Comparison of ENCODE assay signal across 8 cellular contexts in the genomic region with DNA sequence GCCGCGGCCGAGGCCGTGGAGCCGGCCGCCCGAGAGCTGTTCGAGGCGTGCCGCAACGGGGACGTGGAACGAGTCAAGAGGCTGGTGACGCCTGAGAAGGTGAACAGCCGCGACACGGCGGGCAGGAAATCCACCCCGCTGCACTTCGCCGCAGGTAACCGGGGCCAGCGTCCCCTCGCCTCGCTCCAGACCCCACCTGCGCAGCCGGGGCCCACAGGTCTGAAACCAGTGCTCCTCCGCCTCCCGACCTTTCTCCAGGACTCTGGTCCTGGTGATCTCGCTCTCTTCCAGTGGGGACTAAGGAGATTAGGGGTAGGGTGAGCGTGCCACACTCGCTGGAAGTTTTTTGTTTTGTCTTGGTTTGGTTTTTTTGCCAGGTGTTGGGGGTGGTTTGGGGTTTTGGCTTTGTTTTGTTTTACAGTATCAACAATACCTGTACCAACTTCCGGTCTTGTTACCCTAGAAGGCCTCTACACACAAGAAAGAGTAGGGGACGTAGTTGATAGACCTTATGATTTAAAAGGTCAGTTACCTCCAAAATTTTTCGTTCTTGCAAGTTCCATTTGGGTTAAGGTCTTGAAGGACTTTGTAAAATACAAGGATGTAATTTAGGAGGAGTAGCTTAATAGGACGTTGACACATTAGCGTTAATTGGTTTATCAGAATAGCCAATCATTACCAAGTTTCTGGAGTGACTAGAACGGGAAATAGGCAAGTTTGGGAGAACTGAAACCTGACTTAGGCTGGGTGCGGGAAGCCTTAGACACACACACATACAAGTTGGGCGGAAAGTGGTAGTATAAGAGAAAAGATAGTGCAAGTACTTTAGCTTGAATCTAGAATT. TPM values are rescaled to one million over a fixed set of nuclear protein-coding genes. Genes with fewer than 3 reads are reported as not detected.
A peak's percentile ranks its signal among the peaks of the same experiment; 100 is the strongest.
DNase-seq lines count a peak whose midpoint lies in the region; ATAC-seq and TF ChIP-seq lines count a peak whose summit lies in the region.

No MANE protein-coding gene starts in this region.

- TF ChIP-seq CTCF in CD8-positive, alpha-beta T cell (IDR thresholded peaks at IDR 0.05): no peak
- TF ChIP-seq CTCF in adrenal gland (IDR thresholded peaks at IDR 0.05): no peak
- no peak for TF ChIP-seq CTCF in right atrium auricular region (IDR thresholded peaks at IDR 0.05)

- POLR2A ChIA-PET in CD8-positive, alpha-beta T cell (lab: Charles Lee): interaction anchor here (1.0 to 4.3 kb wide), 10 partner anchors 17 to 635 kb away, joined by 3 to 26 read pairs (median 5); partner anchors contain the start of genes BTAF1 and FGFBP3

- no peaks in the 10 kb centered on the region for H3K36me3 ChIP-seq in CD8-positive, alpha-beta T cell (ENCODE audit: insufficient read depth, low read length)
- H3K36me3 ChIP-seq in adrenal gland (replicated peaks in 1 of 2): no peaks in the 10 kb centered on the region
- no peaks in the 10 kb centered on the region for H3K36me3 ChIP-seq in right atrium auricular region
- H3K36me3 ChIP-seq in rectal smooth muscle tissue (ENCODE audit: control insufficient read depth, insufficient read depth, low read length): peaks cover 2% of the 10 kb centered on the region

- no peaks in the 10 kb centered on the region for H3K9me3 ChIP-seq in CD8-positive, alpha-beta T cell (ENCODE audit: low read length)
- no peaks in the 10 kb centered on the region for H3K9me3 ChIP-seq in adrenal gland (replicated peaks in 1 of 3)
- H3K9me3 ChIP-seq in right atrium auricular region: no peaks in the 10 kb centered on the region

- ATAC-seq in CD8-positive, alpha-beta T cell: peak; percentile 60
- ATAC-seq in HG03196 (IDR thresholded peaks at IDR 0.05; ENCODE audit: unreplicated experiment): peak; percentile 30

- peak overlapping the region; percentile 98 for H3K9ac ChIP-seq in rectal smooth muscle tissue (ENCODE audit: low read length)

- H3K27me3 ChIP-seq in CD8-positive, alpha-beta T cell (ENCODE audit: insufficient read depth, low read length): no peaks in the 10 kb centered on the region
- H3K27me3 ChIP-seq in adrenal gland (no peaks in the 10 kb centered on the region), right atrium auricular region (no peaks in the 10 kb centered on the region), rectal smooth muscle tissue (ENCODE audit: control insufficient read depth, insufficient read depth, low read length) (no peaks in the 10 kb centered on the region)

- intact Hi-C loops in CD8-positive, alpha-beta T cell (cut with DNase I, micrococcal nuclease): loop anchor here (1.0 to 10.0 kb wide), 14 partner anchors 33 to 1696 kb away; partner anchors contain the start of genes HECTD2 (in 2 of the 2), RPP30 (in 2 of the 2), BTAF1 (in 1 of the 2) and CEP55 (in 1 of the 2)
- intact Hi-C loops in adrenal gland (cut with DNase I): no loop called here

- 0 to 2% (median 1%) methylated on average over 10 to 40 of the region's 40 CpGs for WGBS in adrenal gland, 4 donors

- peak overlapping the region; percentile 99 for H3K4me3 Mint-ChIP-seq in CD8-positive, alpha-beta T cell

- peak; percentile 31 to 75 (median 56) for DNase-seq in CD8-positive, alpha-beta T cell
- DNase-seq in GM19238 (ENCODE audit: insufficient read length, low spot score) (peak; percentile 33), RPMI7951 (ENCODE audit: low read depth) (peak; percentile 51), adrenal gland (peak; percentile 15 to 59 (median 41)), right atrium auricular region (ENCODE audit: low spot score) (no peak), NCI-H187 treated with DMSO at 0.1 percent for 48 hours (lab: John Stamatoyannopoulos, UW) (no peak)

- H3K4me1 Mint-ChIP-seq in CD8-positive, alpha-beta T cell (ENCODE audit: low read depth): peaks cover 72% of the 10 kb centered on the region

- H3K27ac ChIP-seq in CD8-positive, alpha-beta T cell (ENCODE audit: low read depth, low read length): peak overlapping the region; percentile 91
- peak overlapping the region; percentile 86 to 97 (median 97) for H3K27ac ChIP-seq in adrenal gland
- peak overlapping the region; percentile 95 to 96 for H3K27ac ChIP-seq in right atrium auricular region
- H3K27ac ChIP-seq in rectal smooth muscle tissue (ENCODE audit: low read depth, low read length): peak overlapping the region; percentile 95

- peaks cover 46% of the 10 kb centered on the region for H3K36me3 Mint-ChIP-seq in CD8-positive, alpha-beta T cell

- no peaks in the 10 kb centered on the region for H3K9me3 Mint-ChIP-seq in CD8-positive, alpha-beta T cell

- H3K4me3 ChIP-seq in CD8-positive, alpha-beta T cell (ENCODE audit: low read depth, low read length): peak overlapping the region; percentile 85
- H3K4me3 ChIP-seq in adrenal gland (peak overlapping the region; percentile 57 to 87 (median 83)), right atrium auricular region (peak overlapping the region; percentile 91), rectal smooth muscle tissue (ENCODE audit: low read length) (peak overlapping the region; percentile 99)

- H3K27ac Mint-ChIP-seq in CD8-positive, alpha-beta T cell: peak overlapping the region; percentile 99

- peak in 1 of 2 donors; percentile 10 for TF ChIP-seq POLR2A in adrenal gland (IDR thresholded peaks at IDR 0.05)

- peaks cover 40% of the 10 kb centered on the region for H3K4me1 ChIP-seq in CD8-positive, alpha-beta T cell (ENCODE audit: insufficient read depth, low read length)
- H3K4me1 ChIP-seq in adrenal gland (replicated peaks in 1 of 2): peaks cover 11 to 38% of the 10 kb centered on the region in 2 donors
- H3K4me1 ChIP-seq in right atrium auricular region: peaks cover 0 to 37% of the 10 kb centered on the region in 2 donors
- H3K4me1 ChIP-seq in rectal smooth muscle tissue (ENCODE audit: control insufficient read depth, insufficient read depth, low read length): peaks cover 16% of the 10 kb centered on the region

- H3K27me3 Mint-ChIP-seq in CD8-positive, alpha-beta T cell (ENCODE audit: low read depth): no peaks in the 10 kb centered on the region

- CTCF ChIA-PET in CD8-positive, alpha-beta T cell (lab: Charles Lee): interaction anchor here (1.3 to 3.2 kb wide), 2 partner anchors 110 to 114 kb away, joined by 4 to 11 read pairs; partner anchors contain the start of gene FGFBP3

RNA-seq across cellular contexts. Expression of gene TNKS2, which starts 0.7 kb away (rescaled TPM):
- total RNA-seq in CD8-positive, alpha-beta T cell: 10 to 100 TPM; 46.4 to 49.4 TPM
- total RNA-seq in RPMI7951 (2014; rRNA removed; shearing (Covaris generic)): 16.7 and 19.2 TPM in 2 replicates
- 10 to 100 TPM; 30.0 to 53.3 (median 37.9) TPM for total RNA-seq in adrenal gland
- 10 to 100 TPM in 1 of 3 donors, 1 to 10 TPM in 2; 7.9 to 32.9 (median 8.2) TPM for polyA plus RNA-seq in adrenal gland
- total RNA-seq in right atrium auricular region: 10 to 100 TPM; 19.6 to 21.8 TPM

Comparison
In these comparisons a context has a peak if more than half of its experiments do, and no peak if none do; other contexts are left out.
1. DNase-seq: peak in CD8-positive, alpha-beta T cell (7 of 7), GM19238 (single experiment), RPMI7951 (single experiment) and adrenal gland (7 of 7); none in right atrium auricular region (single experiment) and NCI-H187 treated with DMSO at 0.1 percent for 48 hours (single experiment).
2. intact Hi-C loops: an anchor here in CD8-positive, alpha-beta T cell (1.0 to 10.0 kb wide); none called in adrenal gland.
3. Peak in every context shown above with its lines, with median percentiles within 50 percentile points of each other: H3K27ac ChIP-seq and H3K4me3 ChIP-seq.